In the genomic region with DNA sequence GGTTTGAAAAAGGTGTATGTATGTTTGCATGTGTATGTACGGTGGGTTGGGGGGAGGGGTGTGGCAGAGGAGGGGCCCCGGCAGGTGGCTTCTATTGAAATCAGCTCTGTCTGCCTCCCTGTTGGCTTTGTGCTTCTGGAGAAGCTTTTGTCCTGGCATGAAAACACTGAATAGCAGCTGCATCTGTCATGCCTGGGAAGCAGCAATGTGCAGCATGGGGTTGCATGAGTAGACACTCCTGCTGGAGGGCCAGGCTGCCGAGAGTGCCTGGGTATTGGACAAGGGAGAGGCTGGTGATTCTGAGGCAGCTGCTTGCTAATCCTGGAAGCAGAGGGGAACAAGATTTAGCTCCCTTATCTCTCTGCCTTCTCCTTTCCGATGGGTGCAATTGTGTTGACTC, we compare ENCODE assay signal across 8 cellular contexts. TPM values are rescaled to one million over a fixed set of nuclear protein-coding genes. Genes with fewer than 3 reads are reported as not detected.
A peak's percentile ranks its signal among the peaks of the same experiment; 100 is the strongest.
DNase-seq lines count a peak whose midpoint lies in the region; ATAC-seq, FAIRE-seq and TF ChIP-seq lines count a peak whose summit lies in the region.

No MANE protein-coding gene starts in this region.

- intact Hi-C loops in lower leg skin (cut with DNase I; ENCODE audit: low total_unique reads) (no loop called here), testis (cut with DNase I; ENCODE audit: low total_unique reads) (no loop called here)

- peak; percentile 23 for FAIRE-seq in keratinocyte (lab: Jason Lieb, UNC)

- H3K4me3 Mint-ChIP-seq in activated naive CD8-positive, alpha-beta T cell treated with anti-CD3 and anti-CD28 coated beads for 36 hours, result no peak overlapping the region

- peaks cover 90% of the 10 kb centered on the region for H3K79me2 ChIP-seq in keratinocyte (ENCODE audit: control insufficient read depth, insufficient read depth, low read length)

- peak overlapping the region; percentile 36 for H3K27ac Mint-ChIP-seq in activated naive CD8-positive, alpha-beta T cell treated with anti-CD3 and anti-CD28 coated beads for 36 hours

- peak; percentile 93 for DNase-seq in AG08395 (ENCODE audit: low spot score)
- peak; percentile 89 for DNase-seq in NCI-H1105 (lab: John Stamatoyannopoulos, UW)
- no peak for DNase-seq in activated naive CD8-positive, alpha-beta T cell treated with anti-CD3 and anti-CD28 coated beads for 36 hours
- DNase-seq in keratinocyte (ENCODE audit: low read depth, low spot score), result no peak
- DNase-seq in lower leg skin (ENCODE audit: low spot score in 2 of 2), result no peak
- DNase-seq in testis, result no peak

- peaks cover 80% of the 10 kb centered on the region for H3K4me1 Mint-ChIP-seq in activated naive CD8-positive, alpha-beta T cell treated with anti-CD3 and anti-CD28 coated beads for 36 hours

- H3K4me3 ChIP-seq in keratinocyte (ENCODE audit: control insufficient read depth in 2 of 3, extremely low read depth in 1 of 3, insufficient read depth in 2 of 3, low read depth in 1 of 3, low read length in 3 of 3) (no peak overlapping the region), lower leg skin (ENCODE audit: low read depth, poor library complexity, severe bottlenecking) (no peak overlapping the region), testis (no peak overlapping the region)

- peaks cover 41% of the 10 kb centered on the region for H4K20me1 ChIP-seq in keratinocyte (ENCODE audit: control insufficient read depth, extremely low read depth, insufficient read depth, low read length)

- no peaks in the 10 kb centered on the region for H3K9me3 ChIP-seq in keratinocyte (ENCODE audit: control insufficient read depth, low read depth, low read length)
- no peaks in the 10 kb centered on the region for H3K9me3 ChIP-seq in testis

- H3K27ac ChIP-seq in keratinocyte (ENCODE audit: control insufficient read depth, insufficient read depth, low read length), result peak overlapping the region; percentile 22
- no peak overlapping the region for H3K27ac ChIP-seq in testis

- H3K9me3 Mint-ChIP-seq in activated naive CD8-positive, alpha-beta T cell treated with anti-CD3 and anti-CD28 coated beads for 36 hours, result no peaks in the 10 kb centered on the region

- TF ChIP-seq POLR2A in lower leg skin (IDR thresholded peaks at IDR 0.05) (no peak), testis (IDR thresholded peaks at IDR 0.05) (no peak)

- dilution Hi-C loops in keratinocyte (cut with MboI; ENCODE audit: extremely low pct_ligation_motif_present, low sequenced_read_pairs), result no loop called here

- peaks cover 0 to 3% of the 10 kb centered on the region in 2 experiments for H3K36me3 ChIP-seq in keratinocyte (ENCODE audit: control insufficient read depth in 2 of 2, extremely low read depth in 1 of 2, insufficient read depth in 2 of 2, low read length in 2 of 2)
- no peaks in the 10 kb centered on the region for H3K36me3 ChIP-seq in testis (ENCODE audit: low read depth, missing control alignments)

- H3K27me3 ChIP-seq in keratinocyte (ENCODE audit: control insufficient read depth, extremely low read depth, insufficient read depth, low read length), result no peaks in the 10 kb centered on the region
- no peaks in the 10 kb centered on the region for H3K27me3 ChIP-seq in testis

- no peak overlapping the region for H2AFZ ChIP-seq in keratinocyte (ENCODE audit: control insufficient read depth, low read length)

- H3K36me3 Mint-ChIP-seq in activated naive CD8-positive, alpha-beta T cell treated with anti-CD3 and anti-CD28 coated beads for 36 hours, result peaks cover 3% of the 10 kb centered on the region

- H3K9me1 ChIP-seq in keratinocyte (ENCODE audit: control insufficient read depth, extremely low read depth, insufficient read depth, low read length), result peaks cover 5% of the 10 kb centered on the region

- ATAC-seq in GM18907 (IDR thresholded peaks at IDR 0.05; ENCODE audit: unreplicated experiment) (no peak), GM18498 (IDR thresholded peaks at IDR 0.05; ENCODE audit: unreplicated experiment) (no peak)

- peaks cover 58% of the 10 kb centered on the region for H3K4me1 ChIP-seq in keratinocyte (ENCODE audit: control insufficient read depth, extremely low read depth, insufficient read depth, low read length)
- H3K4me1 ChIP-seq in testis, result peaks cover 48% of the 10 kb centered on the region

- H3K4me2 ChIP-seq in keratinocyte (ENCODE audit: control insufficient read depth, extremely low read depth, insufficient read depth, low read depth, low read length), result peak overlapping the region; percentile 50

- no peak overlapping the region for H3K9ac ChIP-seq in keratinocyte (ENCODE audit: control insufficient read depth, extremely low read depth, insufficient read depth, low read length)

- H3K27me3 Mint-ChIP-seq in activated naive CD8-positive, alpha-beta T cell treated with anti-CD3 and anti-CD28 coated beads for 36 hours, result no peaks in the 10 kb centered on the region

- TF ChIP-seq CTCF in keratinocyte (optimal IDR thresholded peaks at IDR 0.05 in 1 of 3, IDR thresholded peaks at IDR 0.05 in 1 of 3, conservative IDR thresholded peaks at IDR 0.05 in 1 of 3; ENCODE audit: extremely low read depth in 1 of 3, insufficient read depth in 2 of 3, low read length in 3 of 3) (no peak), lower leg skin (IDR thresholded peaks at IDR 0.05) (no peak), testis (IDR thresholded peaks at IDR 0.05) (no peak)

- 36 to 42% methylated on average over 3 to 4 of the region's 4 CpGs for WGBS in lower leg skin, 2 donors
- 29 to 44% methylated on average over 3 to 4 of the region's 4 CpGs for WGBS in testis, 2 donors

RNA-seq across cellular contexts. Expression of a gene that starts 20.5 kb away (rescaled TPM):
- 10 to 100 TPM; 53.5 to 57.8 TPM for total RNA-seq in activated naive CD8-positive, alpha-beta T cell treated with anti-CD3 and anti-CD28 coated beads for 36 hours
- 41.5 to 67.0 TPM (median 42.1 TPM) in 3 replicates for polyA plus RNA-seq in keratinocyte
- polyA plus RNA-seq in keratinocyte (2011; ENCODE audit: low read depth), result 21.7 TPM
- 60.1 and 61.0 TPM in 2 replicates for polyA plus RNA-seq in keratinocyte (2011; cell fraction: cytosol; rRNA removed)
- polyA plus RNA-seq in keratinocyte (2011; cell fraction: nucleus; rRNA removed), result 49.3 and 51.2 TPM in 2 replicates
- polyA plus RNA-seq in keratinocyte (2012; ENCODE audit: low replicate concordance), result 44.0 and 47.9 TPM in 2 replicates
- 52.2 to 83.1 TPM (median 53.9 TPM) in 3 replicates for polyA minus RNA-seq in keratinocyte
- polyA minus RNA-seq in keratinocyte (2011; cell fraction: cytosol; rRNA and poly(A)+ RNA removed), result 45.8 TPM
- polyA minus RNA-seq in keratinocyte (2011; cell fraction: nucleus; rRNA and poly(A)+ RNA removed), result 18.9 and 26.6 TPM in 2 replicates
- 10 to 100 TPM; 40.0 to 62.4 (median 52.4) TPM for total RNA-seq in lower leg skin
- 10 to 100 TPM; 66.3 to 69.1 TPM for total RNA-seq in testis
- 76.5 TPM for polyA plus RNA-seq in testis (ENCODE audit: insufficient read depth, low read depth, low replicate concordance)

Comparison
In these comparisons a context has a peak if more than half of its experiments do, and no peak if none do; other contexts are left out.
1. DNase-seq: peak in AG08395 (single experiment) and NCI-H1105 (single experiment); none in activated naive CD8-positive, alpha-beta T cell treated with anti-CD3 and anti-CD28 coated beads for 36 hours (single experiment), keratinocyte (single experiment), lower leg skin (0 of 2) and testis (single experiment).